1 cellular context compared by ENCODE assay signal in genomic region chr21:14547834-14548513, GRCh38.
TF ChIP-seq lines count a peak whose summit lies in the region.

No MANE protein-coding gene starts in this region.

TF ChIP-seq in GM12878, 131 proteins besides CTCF, POLR2A, EP300 and RAD21 (continued from another document):
- TF ChIP-seq E4F1 (IDR thresholded peaks at IDR 0.05; ENCODE audit: borderline replicate concordance, partially characterized antibody) (no peak), JUNB (IDR thresholded peaks at IDR 0.05) (peak; percentile 85), SP1 (IDR thresholded peaks at IDR 0.05; ENCODE audit: low read depth, low read length) (no peak), RELA (IDR thresholded peaks at IDR 0.05; ENCODE audit: borderline replicate concordance, partially characterized antibody) (peak; percentile 34), FOXK2 (IDR thresholded peaks at IDR 0.05) (no peak), RUNX3 (IDR thresholded peaks at IDR 0.05; ENCODE audit: low read length) (peak; percentile 62; the same call in 1 of the 2 replicates), MTA2 (IDR thresholded peaks at IDR 0.05; ENCODE audit: low read depth) (0 out of 2 replicates have a peak, but pooled peaks have one; percentile 9), ZNF217 (IDR thresholded peaks at IDR 0.05) (peak; percentile 85; the same call in 1 of the 2 replicates), TAF1 (IDR thresholded peaks at IDR 0.05; ENCODE audit: borderline replicate concordance, low read depth, low read length) (no peak), SKIL (IDR thresholded peaks at IDR 0.05; ENCODE audit: low read depth, poor library complexity, severe bottlenecking) (peak; percentile 46), ASH2L (IDR thresholded peaks at IDR 0.05; ENCODE audit: borderline replicate concordance, low read depth) (no peak), POU2F2 (IDR thresholded peaks at IDR 0.05; ENCODE audit: borderline replicate concordance, low read depth, low read length) (no peak), FOXM1 (IDR thresholded peaks at IDR 0.05; ENCODE audit: low read depth, low read length) (peak; percentile 57; the same call in 1 of the 2 replicates), SRF (IDR thresholded peaks at IDR 0.05; ENCODE audit: low read depth in 2 of 2, low read length in 2 of 2) (no peak), CBFB (IDR thresholded peaks at IDR 0.05; ENCODE audit: low read depth) (no peak), E2F4 (IDR thresholded peaks at IDR 0.05; ENCODE audit: low read depth, low read length) (no peak), NFIC (IDR thresholded peaks at IDR 0.05; ENCODE audit: low read depth, low read length) (peak; percentile 87), PML (IDR thresholded peaks at IDR 0.05; ENCODE audit: low read length) (0 out of 2 replicates have a peak, but pooled peaks have one; percentile 37), IKZF2 (IDR thresholded peaks at IDR 0.05) (peak; percentile 48 to 50; a peak in 1 of 4 replicates), GABPA (IDR thresholded peaks at IDR 0.05; ENCODE audit: low read depth) (0 out of 2 replicates have a peak, but pooled peaks have one; percentile 25), PAX5 (IDR thresholded peaks at IDR 0.05; ENCODE audit: borderline replicate concordance, low read depth, low read length) (no peak)
- TF ChIP-seq, protein P1, sequence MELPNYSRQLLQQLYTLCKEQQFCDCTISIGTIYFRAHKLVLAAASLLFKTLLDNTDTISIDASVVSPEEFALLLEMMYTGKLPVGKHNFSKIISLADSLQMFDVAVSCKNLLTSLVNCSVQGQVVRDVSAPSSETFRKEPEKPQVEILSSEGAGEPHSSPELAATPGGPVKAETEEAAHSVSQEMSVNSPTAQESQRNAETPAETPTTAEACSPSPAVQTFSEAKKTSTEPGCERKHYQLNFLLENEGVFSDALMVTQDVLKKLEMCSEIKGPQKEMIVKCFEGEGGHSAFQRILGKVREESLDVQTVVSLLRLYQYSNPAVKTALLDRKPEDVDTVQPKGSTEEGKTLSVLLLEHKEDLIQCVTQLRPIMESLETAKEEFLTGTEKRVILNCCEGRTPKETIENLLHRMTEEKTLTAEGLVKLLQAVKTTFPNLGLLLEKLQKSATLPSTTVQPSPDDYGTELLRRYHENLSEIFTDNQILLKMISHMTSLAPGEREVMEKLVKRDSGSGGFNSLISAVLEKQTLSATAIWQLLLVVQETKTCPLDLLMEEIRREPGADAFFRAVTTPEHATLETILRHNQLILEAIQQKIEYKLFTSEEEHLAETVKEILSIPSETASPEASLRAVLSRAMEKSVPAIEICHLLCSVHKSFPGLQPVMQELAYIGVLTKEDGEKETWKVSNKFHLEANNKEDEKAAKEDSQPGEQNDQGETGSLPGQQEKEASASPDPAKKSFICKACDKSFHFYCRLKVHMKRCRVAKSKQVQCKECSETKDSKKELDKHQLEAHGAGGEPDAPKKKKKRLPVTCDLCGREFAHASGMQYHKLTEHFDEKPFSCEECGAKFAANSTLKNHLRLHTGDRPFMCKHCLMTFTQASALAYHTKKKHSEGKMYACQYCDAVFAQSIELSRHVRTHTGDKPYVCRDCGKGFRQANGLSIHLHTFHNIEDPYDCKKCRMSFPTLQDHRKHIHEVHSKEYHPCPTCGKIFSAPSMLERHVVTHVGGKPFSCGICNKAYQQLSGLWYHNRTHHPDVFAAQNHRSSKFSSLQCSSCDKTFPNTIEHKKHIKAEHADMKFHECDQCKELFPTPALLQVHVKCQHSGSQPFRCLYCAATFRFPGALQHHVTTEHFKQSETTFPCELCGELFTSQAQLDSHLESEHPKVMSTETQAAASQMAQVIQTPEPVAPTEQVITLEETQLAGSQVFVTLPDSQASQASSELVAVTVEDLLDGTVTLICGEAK (IDR thresholded peaks at IDR 0.05; ENCODE audit: borderline replicate concordance), result peak; percentile 28; the same call in 1 of the 2 replicates
- TF ChIP-seq, protein P2, sequence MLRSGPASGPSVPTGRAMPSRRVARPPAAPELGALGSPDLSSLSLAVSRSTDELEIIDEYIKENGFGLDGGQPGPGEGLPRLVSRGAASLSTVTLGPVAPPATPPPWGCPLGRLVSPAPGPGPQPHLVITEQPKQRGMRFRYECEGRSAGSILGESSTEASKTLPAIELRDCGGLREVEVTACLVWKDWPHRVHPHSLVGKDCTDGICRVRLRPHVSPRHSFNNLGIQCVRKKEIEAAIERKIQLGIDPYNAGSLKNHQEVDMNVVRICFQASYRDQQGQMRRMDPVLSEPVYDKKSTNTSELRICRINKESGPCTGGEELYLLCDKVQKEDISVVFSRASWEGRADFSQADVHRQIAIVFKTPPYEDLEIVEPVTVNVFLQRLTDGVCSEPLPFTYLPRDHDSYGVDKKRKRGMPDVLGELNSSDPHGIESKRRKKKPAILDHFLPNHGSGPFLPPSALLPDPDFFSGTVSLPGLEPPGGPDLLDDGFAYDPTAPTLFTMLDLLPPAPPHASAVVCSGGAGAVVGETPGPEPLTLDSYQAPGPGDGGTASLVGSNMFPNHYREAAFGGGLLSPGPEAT (IDR thresholded peaks at IDR 0.05; ENCODE audit: low read depth), result peak; percentile 42; the same call in 1 of the 2 replicates
TF ChIP-seq in GM12878: peak in this region for 13.
